Comparison of ENCODE assay signal across 8 cellular contexts in genomic region chrX:78139160-78140123, GRCh38. TPM values are rescaled to one million over a fixed set of nuclear protein-coding genes. Genes with fewer than 3 reads are reported as not detected.
A peak's percentile ranks its signal among the peaks of the same experiment; 100 is the strongest.
DNase-seq lines count a peak whose midpoint lies in the region; ATAC-seq lines count a peak whose summit lies in the region.

TSS of gene TAF9B (minus strand) at chrX:78139650. CDS start at chrX:78139611, 39 bp downstream.

- H3K27me3 Mint-ChIP-seq in activated T-helper 1 cell treated with anti-CD3 and anti-CD28 coated beads, Interleukin-12 subunit alpha, Interleukin-12 subunit beta, Interleukin-2, Interleukin-4 antibody, amounts not matched to agents 30 ng/mL and 10 ng/mL and 1 ng/mL, durations not matched to agents 14 hours and 24 hours and 36 hours (ENCODE audit: insufficient read depth), result no peaks in the 10 kb centered on the region
- H3K27me3 Mint-ChIP-seq in naive thymus-derived CD8-positive, alpha-beta T cell, result no peaks in the 10 kb centered on the region

- DNase-seq in DMS53 treated with DMSO at 0.1 percent for 48 hours (lab: John Stamatoyannopoulos, UW; ENCODE audit: unreplicated experiment) (peak; percentile 70), KG1 (lab: John Stamatoyannopoulos, UW) (peak; percentile 20), RKO (ENCODE audit: low spot score) (peak; percentile 82), fibroblast of gingiva (ENCODE audit: low read depth) (peak; percentile 82)
- DNase-seq in activated T-helper 1 cell treated with anti-CD3 and anti-CD28 coated beads, Interleukin-12 subunit alpha, Interleukin-12 subunit beta, Interleukin-2, Interleukin-4 antibody, amounts not matched to agents 30 ng/mL and 10 ng/mL and 1 ng/mL, durations not matched to agents 14 hours and 24 hours and 36 hours (ENCODE audit: low spot score), result peak; percentile 78
- peak; percentile 62 to 89 (median 79) for DNase-seq in naive thymus-derived CD8-positive, alpha-beta T cell
- peak; percentile 65 to 80 (median 74) for DNase-seq in stimulated activated naive CD4-positive, alpha-beta T cell (lab: John Stamatoyannopoulos, UW)

- peak within 1 kb of the TSS; percentile 86 for H3K27ac Mint-ChIP-seq in activated T-helper 1 cell treated with anti-CD3 and anti-CD28 coated beads, Interleukin-12 subunit alpha, Interleukin-12 subunit beta, Interleukin-2, Interleukin-4 antibody, amounts not matched to agents 30 ng/mL and 10 ng/mL and 1 ng/mL, durations not matched to agents 14 hours and 24 hours and 36 hours
- H3K27ac Mint-ChIP-seq in naive thymus-derived CD8-positive, alpha-beta T cell, result peak within 1 kb of the TSS; percentile 80 to 97 (median 94)

- no peaks in the 10 kb centered on the region for H3K4me1 Mint-ChIP-seq in activated T-helper 1 cell treated with anti-CD3 and anti-CD28 coated beads, Interleukin-12 subunit alpha, Interleukin-12 subunit beta, Interleukin-2, Interleukin-4 antibody, amounts not matched to agents 30 ng/mL and 10 ng/mL and 1 ng/mL, durations not matched to agents 14 hours and 24 hours and 36 hours (ENCODE audit: low read depth)
- peaks cover 3 to 12% (median 8%) of the 10 kb centered on the region in 4 donors for H3K4me1 Mint-ChIP-seq in naive thymus-derived CD8-positive, alpha-beta T cell

- H3K4me3 Mint-ChIP-seq in activated T-helper 1 cell treated with anti-CD3 and anti-CD28 coated beads, Interleukin-12 subunit alpha, Interleukin-12 subunit beta, Interleukin-2, Interleukin-4 antibody, amounts not matched to agents 30 ng/mL and 10 ng/mL and 1 ng/mL, durations not matched to agents 14 hours and 24 hours and 36 hours, result peak within 1 kb of the TSS; percentile 92
- peak within 1 kb of the TSS; percentile 85 to 96 (median 91) for H3K4me3 Mint-ChIP-seq in naive thymus-derived CD8-positive, alpha-beta T cell

- POLR2A ChIA-PET in naive thymus-derived CD8-positive, alpha-beta T cell (lab: Charles Lee), result interaction anchor here (1.5 to 1.7 kb wide), 2 partner anchors 36 to 942 kb away, joined by 3 to 7 read pairs; partner anchors contain the start of gene PGK1

- peak; percentile 92 for ATAC-seq in GM21723 (IDR thresholded peaks at IDR 0.05; ENCODE audit: unreplicated experiment)
- peak; percentile 97 for ATAC-seq in naive thymus-derived CD8-positive, alpha-beta T cell

- peaks cover 2% of the 10 kb centered on the region for H3K36me3 Mint-ChIP-seq in activated T-helper 1 cell treated with anti-CD3 and anti-CD28 coated beads, Interleukin-12 subunit alpha, Interleukin-12 subunit beta, Interleukin-2, Interleukin-4 antibody, amounts not matched to agents 30 ng/mL and 10 ng/mL and 1 ng/mL, durations not matched to agents 14 hours and 24 hours and 36 hours (ENCODE audit: low read depth)
- no peaks in the 10 kb centered on the region for H3K36me3 Mint-ChIP-seq in naive thymus-derived CD8-positive, alpha-beta T cell

- intact Hi-C loops in activated T-helper 1 cell treated with anti-CD3 and anti-CD28 coated beads, Interleukin-12 subunit alpha, Interleukin-12 subunit beta, Interleukin-2, Interleukin-4 antibody, amounts not matched to agents 30 ng/mL and 10 ng/mL and 1 ng/mL, durations not matched to agents 14 hours and 24 hours and 36 hours (cut with micrococcal nuclease), result loop anchor here (1.0 to 10.0 kb wide), 8 partner anchors 35 to 1125 kb away; partner anchors contain the start of genes PGK1 and RTL3

- no peaks in the 10 kb centered on the region for H3K9me3 Mint-ChIP-seq in activated T-helper 1 cell treated with anti-CD3 and anti-CD28 coated beads, Interleukin-12 subunit alpha, Interleukin-12 subunit beta, Interleukin-2, Interleukin-4 antibody, amounts not matched to agents 30 ng/mL and 10 ng/mL and 1 ng/mL, durations not matched to agents 14 hours and 24 hours and 36 hours
- peaks cover 0 to 5% (median 0%) of the 10 kb centered on the region in 9 donors for H3K9me3 Mint-ChIP-seq in naive thymus-derived CD8-positive, alpha-beta T cell

RNA-seq across cellular contexts. Expression of gene TAF9B, which starts in this region (rescaled TPM):
- 14.9 and 15.0 TPM in 2 replicates for total RNA-seq in activated T-helper 1 cell treated with anti-CD3 and anti-CD28 coated beads, Interleukin-12 subunit alpha, Interleukin-12 subunit beta, Interleukin-2, Interleukin-4 antibody, amounts not matched to agents 30 ng/mL and 10 ng/mL and 1 ng/mL, durations not matched to agents 14 hours and 24 hours and 36 hours
- total RNA-seq in naive thymus-derived CD8-positive, alpha-beta T cell, result 10 to 100 TPM; 14.7 to 16.5 TPM
- polyA plus RNA-seq in naive thymus-derived CD8-positive, alpha-beta T cell, result 10 to 100 TPM; 17.0 to 21.4 (median 19.1) TPM

Comparison
In these comparisons a context has a peak if more than half of its experiments do, and no peak if none do; other contexts are left out.
1. Peak in every context shown above with its lines: DNase-seq and ATAC-seq.
2. DNase-seq: peak in every context shown above with its lines; median percentile 82 in RKO; 82 in fibroblast of gingiva; 79 in naive thymus-derived CD8-positive, alpha-beta T cell; 78 in activated T-helper 1 cell treated with anti-CD3 and anti-CD28 coated beads, Interleukin-12 subunit alpha, Interleukin-12 subunit beta, Interleukin-2, Interleukin-4 antibody, amounts not matched to agents 30 ng/mL and 10 ng/mL and 1 ng/mL, durations not matched to agents 14 hours and 24 hours and 36 hours; 74 in stimulated activated naive CD4-positive, alpha-beta T cell; 70 in DMS53 treated with DMSO at 0.1 percent for 48 hours; 20 in KG1.